In the genomic region with DNA sequence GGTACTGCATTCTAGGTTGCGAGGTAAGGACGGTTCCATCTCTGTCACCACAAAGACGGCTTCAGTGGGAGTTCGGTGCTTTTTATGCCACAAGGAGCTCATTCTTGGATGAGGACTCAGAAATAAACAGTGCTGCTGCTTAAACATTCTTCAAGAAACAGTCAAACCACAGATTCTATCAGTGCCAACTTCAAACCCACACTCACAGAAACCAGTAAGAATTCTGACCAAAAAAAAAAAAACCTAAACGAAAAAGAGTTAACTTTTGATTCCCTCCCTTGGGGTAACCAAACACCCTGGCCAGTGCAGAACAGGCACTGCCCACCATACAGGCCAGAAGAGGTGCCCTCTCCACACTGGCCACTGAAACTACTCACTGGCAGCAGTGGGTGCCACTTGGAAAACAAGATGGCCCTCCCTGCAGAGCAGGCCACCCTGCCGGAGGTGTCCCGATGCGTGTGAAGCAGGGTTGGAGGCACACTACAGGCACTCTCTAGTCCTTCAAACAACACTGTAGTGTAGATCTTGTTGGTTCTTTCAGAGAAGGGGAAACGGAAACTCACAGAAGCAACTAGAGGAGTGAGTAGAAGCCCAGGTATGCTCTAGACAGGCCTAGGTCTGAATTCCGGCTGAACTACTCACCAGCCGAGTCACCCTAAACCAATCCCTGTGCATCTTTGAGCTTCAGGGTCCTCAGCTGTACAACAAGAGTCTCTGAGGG, we compare ENCODE assay signal across 1 cellular context.
TF ChIP-seq lines count a peak whose summit lies in the region.

No MANE protein-coding gene starts in this region.

TF ChIP-seq in SK-N-SH, 30 proteins besides CTCF, POLR2A, EP300 and RAD21 (continued from another document):
- TF ChIP-seq GABPA (IDR thresholded peaks at IDR 0.05; ENCODE audit: low read depth): 0 out of 2 replicates have a peak, but pooled peaks have one; percentile 8
- TF ChIP-seq NRF1 (IDR thresholded peaks at IDR 0.05; ENCODE audit: low read depth, low read length): no peak
